ENCODE assay signal across 21 cellular contexts in the genomic region with DNA sequence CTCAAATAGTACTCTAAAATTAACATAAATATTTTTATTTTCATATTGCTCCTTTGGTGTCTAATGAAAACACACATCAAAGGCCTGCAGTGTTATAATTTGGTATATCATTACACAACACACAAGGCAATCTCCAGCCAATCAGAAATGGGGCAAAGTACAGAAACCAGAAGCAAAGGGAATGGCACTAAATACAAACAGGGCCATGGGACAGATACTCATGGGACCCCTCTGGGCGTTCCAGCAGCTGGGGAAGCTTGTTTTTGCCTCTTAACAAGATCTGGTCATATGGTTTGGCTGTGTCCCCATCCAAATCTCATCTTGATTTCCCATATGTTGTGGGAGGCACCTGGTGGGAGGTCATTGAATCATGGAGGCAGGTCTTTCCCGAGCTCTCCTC.
DNase-seq lines count a peak whose midpoint lies in the region; ATAC-seq and TF ChIP-seq lines count a peak whose summit lies in the region.
"Had no signal": no experiment of that assay in that cellular context is flagged by ENCODE, and none has a peak within 500 bp of the region (broad histone marks: within the 10 kb centered on the region; RNA-seq: fewer than 3 reads in every experiment).

No MANE protein-coding gene starts in this region.

- POLR2A ChIA-PET in SK-N-SH (lab: Yijun Ruan, JAX) = no interaction called here

- H3K9me3 ChIP-seq in SK-N-SH = no peaks in the 10 kb centered on the region
- H3K9me3 ChIP-seq: A549, BLaER1 had no signal

- no peaks in the 10 kb centered on the region for H3K9me2 ChIP-seq in SK-N-SH

- no peaks in the 10 kb centered on the region for H3K4me1 ChIP-seq in SK-N-SH (ENCODE audit: control insufficient read depth in 1 of 2, insufficient read depth in 2 of 2, low read depth in 1 of 2, low read length in 1 of 2)
- H3K4me1 ChIP-seq: BLaER1 had no signal

- no peak overlapping the region for H3K4me2 ChIP-seq in SK-N-SH
- H3K4me2 ChIP-seq: A549, BLaER1 had no signal

- H3K36me3 ChIP-seq in SK-N-SH (replicated peaks in 1 of 2; ENCODE audit: control insufficient read depth in 1 of 2, insufficient read depth in 2 of 2, low read length in 1 of 2) = no peaks in the 10 kb centered on the region
- H3K36me3 ChIP-seq: BLaER1 had no signal

- H4K20me1 ChIP-seq in SK-N-SH (ENCODE audit: insufficient read depth) = no peaks in the 10 kb centered on the region
- H4K20me1 ChIP-seq: BLaER1 had no signal

- H3K79me2 ChIP-seq in SK-N-SH (ENCODE audit: insufficient read depth) = no peaks in the 10 kb centered on the region

- TF ChIP-seq RAD21 in SK-N-SH (IDR thresholded peaks at IDR 0.05; ENCODE audit: low read length) = no peak

- CTCF ChIA-PET in SK-N-SH (lab: Yijun Ruan, JAX) = interaction anchor here (1.2 kb wide), 1 partner anchor 14 kb away, joined by 3 read pairs; no protein-coding TSS in a partner anchor

- no peak overlapping the region for H2AFZ ChIP-seq in SK-N-SH (ENCODE audit: low read depth)

- no peaks in the 10 kb centered on the region for H3F3A ChIP-seq in SK-N-SH (replicated peaks; ENCODE audit: insufficient read depth)

- WGBS in SK-N-SH (ENCODE audit: low lambda C conversion rate) = 58% methylated on average over 2 of the region's 2 CpGs

- H3K27me3 ChIP-seq in SK-N-SH (ENCODE audit: insufficient read depth) = no peaks in the 10 kb centered on the region
- H3K27me3 ChIP-seq: BLaER1 had no signal

- no peak overlapping the region for H3K9ac ChIP-seq in SK-N-SH
- H3K9ac ChIP-seq: BLaER1 had no signal

- TF ChIP-seq EP300 in SK-N-SH (IDR thresholded peaks at IDR 0.05; ENCODE audit: borderline replicate concordance in 1 of 2, low read depth in 1 of 2, low read length in 1 of 2) = peak in 1 of 2 experiments; percentile 52; a peak in 1 of 4 replicates

- no peak for TF ChIP-seq CTCF in SK-N-SH (IDR thresholded peaks at IDR 0.05)

- no peak overlapping the region for H3K27ac ChIP-seq in SK-N-SH (ENCODE audit: low read depth in 2 of 2, low read length in 1 of 2)
- H3K27ac ChIP-seq: 22Rv1, A549, BLaER1 had no signal

- DNase-seq in DMS 273 (lab: John Stamatoyannopoulos, UW; ENCODE audit: unreplicated experiment) = peak; percentile 11
- no peak for DNase-seq in DMS 273 treated with DMSO at 0.1 percent for 48 hours (lab: John Stamatoyannopoulos, UW)
- DNase-seq in SK-N-SH = peak; percentile 33
- DNase-seq in NCI-H2171 treated with DMSO at 0.1 percent for 48 hours (lab: John Stamatoyannopoulos, UW) = peak; percentile 60
- DNase-seq in left lobe of liver (ENCODE audit: low spot score) = no peak
- no peak for DNase-seq in DMS79 treated with DMSO at 0.1 percent for 48 hours (lab: John Stamatoyannopoulos, UW)
- no peak for DNase-seq in globus pallidus (ENCODE audit: low spot score)
- DNase-seq: AML-193; C1 segment of cervical spinal cord; CD4-positive, alpha-beta memory T cell; CD4-positive, CD25-positive, alpha-beta regulatory T cell; CD8-positive, alpha-beta memory T cell; COR-L47; DMS153; DMS53; DMS79 had no signal

- H3K4me3 ChIP-seq in SK-N-SH (ENCODE audit: low read depth in 2 of 2, low read length in 1 of 2) = no peak overlapping the region
- H3K4me3 ChIP-seq: A549, BLaER1, GM12878 had no signal

- ATAC-seq in SK-N-SH treated with all-trans-retinoic acid at 6 μM for 48 hours (no peak), left lobe of liver (peak; percentile 48)
- ATAC-seq: A549, GM12878 had no signal

TF ChIP-seq in SK-N-SH, 30 proteins besides CTCF, POLR2A, EP300 and RAD21:
- no peak for TF ChIP-seq IRF3 (IDR thresholded peaks at IDR 0.05; ENCODE audit: low read depth, low read length)
- no peak for TF ChIP-seq FOSL2 (IDR thresholded peaks at IDR 0.05; ENCODE audit: borderline replicate concordance, low read depth)
- TF ChIP-seq SIN3A (IDR thresholded peaks at IDR 0.05; ENCODE audit: borderline replicate concordance, low read depth, low read length) = no peak
- TF ChIP-seq RCOR1 (IDR thresholded peaks at IDR 0.05; ENCODE audit: low read length) = 0 out of 2 replicates have a peak, but pooled peaks have one; percentile 15
- TF ChIP-seq ZBTB33 (IDR thresholded peaks at IDR 0.05; ENCODE audit: borderline replicate concordance, low read depth) = no peak
- no peak for TF ChIP-seq USF2 (IDR thresholded peaks at IDR 0.05; ENCODE audit: borderline replicate concordance, low read depth, low read length)
TF ChIP-seq in SK-N-SH: peak in this region for 1.

TF ChIP-seq in SK-N-SH treated with all-trans-retinoic acid at 6 μM for 48 hours, 23 proteins besides CTCF, POLR2A, EP300 and RAD21:
- TF ChIP-seq, protein P1, sequence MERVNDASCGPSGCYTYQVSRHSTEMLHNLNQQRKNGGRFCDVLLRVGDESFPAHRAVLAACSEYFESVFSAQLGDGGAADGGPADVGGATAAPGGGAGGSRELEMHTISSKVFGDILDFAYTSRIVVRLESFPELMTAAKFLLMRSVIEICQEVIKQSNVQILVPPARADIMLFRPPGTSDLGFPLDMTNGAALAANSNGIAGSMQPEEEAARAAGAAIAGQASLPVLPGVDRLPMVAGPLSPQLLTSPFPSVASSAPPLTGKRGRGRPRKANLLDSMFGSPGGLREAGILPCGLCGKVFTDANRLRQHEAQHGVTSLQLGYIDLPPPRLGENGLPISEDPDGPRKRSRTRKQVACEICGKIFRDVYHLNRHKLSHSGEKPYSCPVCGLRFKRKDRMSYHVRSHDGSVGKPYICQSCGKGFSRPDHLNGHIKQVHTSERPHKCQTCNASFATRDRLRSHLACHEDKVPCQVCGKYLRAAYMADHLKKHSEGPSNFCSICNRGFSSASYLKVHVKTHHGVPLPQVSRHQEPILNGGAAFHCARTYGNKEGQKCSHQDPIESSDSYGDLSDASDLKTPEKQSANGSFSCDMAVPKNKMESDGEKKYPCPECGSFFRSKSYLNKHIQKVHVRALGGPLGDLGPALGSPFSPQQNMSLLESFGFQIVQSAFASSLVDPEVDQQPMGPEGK (CRISPR knock-in tag; IDR thresholded peaks at IDR 0.05; ENCODE audit: borderline replicate concordance) = no peak
- no peak for TF ChIP-seq TOX (CRISPR knock-in tag; IDR thresholded peaks at IDR 0.05; ENCODE audit: borderline replicate concordance)
- TF ChIP-seq TCF4 (CRISPR knock-in tag; IDR thresholded peaks at IDR 0.05; ENCODE audit: borderline replicate concordance) = no peak
- no peak for TF ChIP-seq ZNF8 (CRISPR knock-in tag; IDR thresholded peaks at IDR 0.05)
- TF ChIP-seq OSR1 (CRISPR knock-in tag; IDR thresholded peaks at IDR 0.05) = no peak

Comparison
In these comparisons a context has a peak if more than half of its experiments do, and no peak if none do; other contexts are left out.
1. DNase-seq: peak in DMS 273 (single experiment), SK-N-SH (single experiment) and NCI-H2171 treated with DMSO at 0.1 percent for 48 hours (single experiment); none in DMS 273 treated with DMSO at 0.1 percent for 48 hours (single experiment), left lobe of liver (single experiment), DMS79 treated with DMSO at 0.1 percent for 48 hours (single experiment) and globus pallidus (single experiment).